ENCODE assay signal across 27 cellular contexts in genomic region chr16:83686726-83687125, GRCh38.
DNase-seq lines count a peak whose midpoint lies in the region; ATAC-seq, FAIRE-seq and TF ChIP-seq lines count a peak whose summit lies in the region.
"Had no signal": no experiment of that assay in that cellular context is flagged by ENCODE, and none has a peak within 500 bp of the region (broad histone marks: within the 10 kb centered on the region; RNA-seq: fewer than 3 reads in every experiment).

No MANE protein-coding gene starts in this region.

- peaks cover 0 to 3% of the 10 kb centered on the region in 2 donors for H3K36me3 ChIP-seq in ascending aorta
- no peaks in the 10 kb centered on the region for H3K36me3 ChIP-seq in tibial artery
- H3K36me3 ChIP-seq: BE2C, BLaER1 had no signal

- FAIRE-seq in HTR-8/SVneo (lab: Jason Lieb, UNC), result peak; percentile 26
- FAIRE-seq: A549, GM12878, GM12892, GM18507 had no signal

- ATAC-seq in Right ventricle myocardium superior (ENCODE audit: poor library complexity), result no peak
- ATAC-seq: A549, GM12878 had no signal

- H3K27me3 ChIP-seq in ascending aorta (no peaks in the 10 kb centered on the region), tibial artery (no peaks in the 10 kb centered on the region)
- H3K27me3 ChIP-seq: BE2C, BLaER1 had no signal

- H3K4me3 ChIP-seq in ascending aorta (no peak overlapping the region), tibial artery (no peak overlapping the region)
- H3K4me3 ChIP-seq: A549, BLaER1, GM12878 had no signal

- TF ChIP-seq CTCF in ascending aorta (IDR thresholded peaks at IDR 0.05) (no peak), tibial artery (IDR thresholded peaks at IDR 0.05) (no peak)

- H3K4me1 ChIP-seq in ascending aorta (peaks cover 0 to 40% of the 10 kb centered on the region in 2 donors), tibial artery (peaks cover 0 to 69% (median 44%) of the 10 kb centered on the region in 4 donors)
- H3K4me1 ChIP-seq: A549, BE2C had no signal

- H3K27ac ChIP-seq in ascending aorta (peak overlapping the region; percentile 62 to 76), tibial artery (peak overlapping the region; percentile 74 to 75)
- H3K27ac ChIP-seq: 22Rv1, A549, BLaER1 had no signal

- H3K9me3 ChIP-seq in ascending aorta, result no peaks in the 10 kb centered on the region
- H3K9me3 ChIP-seq in tibial artery, result no peaks in the 10 kb centered on the region
- H3K9me3 ChIP-seq: A549, BE2C, BLaER1 had no signal

- no peak for DNase-seq in HTR-8/SVneo (ENCODE audit: insufficient read length, low spot score)
- DNase-seq in ascending aorta (ENCODE audit: low spot score in 2 of 2), result no peak
- peak; percentile 14 for DNase-seq in glomerular visceral epithelial cell (ENCODE audit: extremely low spot score)
- no peak for DNase-seq in tibial artery
- DNase-seq in NCI-H2029 treated with DMSO at 0.1 percent for 48 hours (lab: John Stamatoyannopoulos, UW), result no peak
- no peak for DNase-seq in activated CD8-positive, alpha-beta memory T cell treated with anti-CD3 and anti-CD28 coated beads for 24 hours
- no peak for DNase-seq in Right ventricle myocardium superior
- DNase-seq: ACHN; BE2C; C1 segment of cervical spinal cord; CD4-positive, alpha-beta memory T cell; CD4-positive, CD25-positive, alpha-beta regulatory T cell; CD8-positive, alpha-beta memory T cell; COR-L47; DMS 273 treated with DMSO at 0.1 percent for 48 hours; DMS153; DMS53; DMS79; DND-41; EL; GDM1 had no signal

- intact Hi-C loops in ascending aorta (cut with DNase I) (loop anchor here (5.0 kb wide), 1 partner anchor 121 kb away; the partner anchor contains the start of gene HSBP1), tibial artery (cut with DNase I; ENCODE audit: low total_unique reads) (no loop called here), Right ventricle myocardium superior (cut with DNase I) (no loop called here)
